12 cellular contexts compared by ENCODE assay signal in genomic region chr6:21992178-21992967, GRCh38.
DNase-seq lines count a peak whose midpoint lies in the region; ATAC-seq, FAIRE-seq and TF ChIP-seq lines count a peak whose summit lies in the region.
"Had no signal": no experiment of that assay in that cellular context is flagged by ENCODE, and none has a peak within 500 bp of the region (broad histone marks: within the 10 kb centered on the region; RNA-seq: fewer than 3 reads in every experiment).

No MANE protein-coding gene starts in this region.

- DNase-seq in activated naive CD4-positive, alpha-beta T cell treated with anti-CD3 and anti-CD28 coated beads for 36 hours = peak; percentile 40
- no peak for DNase-seq in activated naive CD4-positive, alpha-beta T cell (lab: John Stamatoyannopoulos, UW)
- peak; percentile 18 for DNase-seq in RCC 7860 (ENCODE audit: low spot score)
- no peak for DNase-seq in endodermal cell
- peak; percentile 6 for DNase-seq in stimulated activated naive CD8-positive, alpha-beta T cell treated with anti-CD3 and anti-CD28 coated beads, Interleukin-15, Interleukin-2, amounts not matched to agents 100 U/mL and 50 U/mL, for 24 hours
- DNase-seq: activated T-cell treated with anti-CD3 and anti-CD28 coated beads, Interleukin-2, amount 50 U/mL, for 1 hour; AML-193; effector memory CD8-positive, alpha-beta T cell; pancreas had no signal

- no peaks in the 10 kb centered on the region for H3K4me1 ChIP-seq in endodermal cell (ENCODE audit: control insufficient read depth, insufficient read depth, low read length)

- no peaks in the 10 kb centered on the region for H3K9me3 ChIP-seq in endodermal cell (ENCODE audit: control insufficient read depth, low read length)
- H3K9me3 ChIP-seq: pancreas had no signal

- H3K4me3 Mint-ChIP-seq in activated naive CD4-positive, alpha-beta T cell treated with anti-CD3 and anti-CD28 coated beads for 36 hours = no peak overlapping the region
- no peak overlapping the region for H3K4me3 Mint-ChIP-seq in endodermal cell
- H3K4me3 Mint-ChIP-seq: effector memory CD8-positive, alpha-beta T cell had no signal

- WGBS in endodermal cell (ENCODE audit: insufficient coverage in 1 of 2, insufficient read length in 1 of 2), 2 experiments = 93 to 98% methylated on average over 5 to 6 of the region's 6 CpGs

- intact Hi-C loops in activated naive CD4-positive, alpha-beta T cell treated with anti-CD3 and anti-CD28 coated beads for 36 hours (cut with micrococcal nuclease) = no loop called here

- no peaks in the 10 kb centered on the region for H3K36me3 Mint-ChIP-seq in activated naive CD4-positive, alpha-beta T cell treated with anti-CD3 and anti-CD28 coated beads for 36 hours (ENCODE audit: low read depth)
- peaks cover 6% of the 10 kb centered on the region for H3K36me3 Mint-ChIP-seq in endodermal cell (ENCODE audit: low read depth)

- no peaks in the 10 kb centered on the region for H3K27me3 ChIP-seq in endodermal cell (ENCODE audit: control insufficient read depth, insufficient read depth, low read length, poor library complexity, severe bottlenecking)
- H3K27me3 ChIP-seq: pancreas had no signal

- H3K4me3 ChIP-seq in endodermal cell (ENCODE audit: low read length) = no peak overlapping the region
- H3K4me3 ChIP-seq: pancreas had no signal

- H3K9ac ChIP-seq in endodermal cell (ENCODE audit: extremely low read depth, low read length, poor library complexity, severe bottlenecking) = no peak overlapping the region

- no peak overlapping the region for H3K27ac Mint-ChIP-seq in activated naive CD4-positive, alpha-beta T cell treated with anti-CD3 and anti-CD28 coated beads for 36 hours
- peak overlapping the region; percentile 27 for H3K27ac Mint-ChIP-seq in endodermal cell
- H3K27ac Mint-ChIP-seq: effector memory CD8-positive, alpha-beta T cell had no signal

- peaks cover 7% of the 10 kb centered on the region for H3K4me1 Mint-ChIP-seq in activated naive CD4-positive, alpha-beta T cell treated with anti-CD3 and anti-CD28 coated beads for 36 hours (ENCODE audit: low read depth)
- H3K4me1 Mint-ChIP-seq in endodermal cell = peaks cover 37% of the 10 kb centered on the region

- no peak for TF ChIP-seq CTCF in endodermal cell (conservative IDR thresholded peaks at IDR 0.05)

- no peaks in the 10 kb centered on the region for H3K9me3 Mint-ChIP-seq in activated naive CD4-positive, alpha-beta T cell treated with anti-CD3 and anti-CD28 coated beads for 36 hours
- no peaks in the 10 kb centered on the region for H3K9me3 Mint-ChIP-seq in endodermal cell

- H3K36me3 ChIP-seq in endodermal cell (ENCODE audit: control insufficient read depth, insufficient read depth, low read length) = peaks cover 47% of the 10 kb centered on the region
- H3K36me3 ChIP-seq: pancreas had no signal

- CTCF ChIA-PET in activated naive CD4-positive, alpha-beta T cell treated with anti-CD3 and anti-CD28 coated beads for 36 hours (lab: Charles Lee) = interaction anchor here (1.6 kb wide), 1 partner anchor 11 kb away, joined by 3 read pairs; no protein-coding TSS in a partner anchor

- no peak for FAIRE-seq in RCC 7860 (lab: Jason Lieb, UNC)
- FAIRE-seq: pancreas had no signal

- no peak overlapping the region for H3K27ac ChIP-seq in endodermal cell (ENCODE audit: low read depth, low read length)
- H3K27ac ChIP-seq: pancreas had no signal

- ATAC-seq in stimulated activated naive CD8-positive, alpha-beta T cell treated with anti-CD3 and anti-CD28 coated beads, Interleukin-15, Interleukin-2, amounts not matched to agents 100 U/mL and 50 U/mL, for 24 hours = peak; percentile 79
- ATAC-seq in HG03135 (IDR thresholded peaks at IDR 0.05; ENCODE audit: unreplicated experiment) = no peak
- ATAC-seq in esophagus mucosa = no peak
- ATAC-seq in GM19351 (IDR thresholded peaks at IDR 0.05; ENCODE audit: unreplicated experiment) = no peak
- ATAC-seq: effector memory CD8-positive, alpha-beta T cell had no signal

- H3K27me3 Mint-ChIP-seq in activated naive CD4-positive, alpha-beta T cell treated with anti-CD3 and anti-CD28 coated beads for 36 hours (ENCODE audit: low read depth) = no peaks in the 10 kb centered on the region
- no peaks in the 10 kb centered on the region for H3K27me3 Mint-ChIP-seq in endodermal cell (ENCODE audit: insufficient read depth)

Comparison
In these comparisons a context has a peak if more than half of its experiments do, and no peak if none do; other contexts are left out.
1. DNase-seq: peak in activated naive CD4-positive, alpha-beta T cell treated with anti-CD3 and anti-CD28 coated beads for 36 hours (single experiment), RCC 7860 (single experiment) and stimulated activated naive CD8-positive, alpha-beta T cell treated with anti-CD3 and anti-CD28 coated beads, Interleukin-15, Interleukin-2, amounts not matched to agents 100 U/mL and 50 U/mL, for 24 hours (single experiment); none in activated naive CD4-positive, alpha-beta T cell (0 of 4) and endodermal cell (single experiment).